Comparison of ENCODE assay signal across 40 cellular contexts in the genomic region with DNA sequence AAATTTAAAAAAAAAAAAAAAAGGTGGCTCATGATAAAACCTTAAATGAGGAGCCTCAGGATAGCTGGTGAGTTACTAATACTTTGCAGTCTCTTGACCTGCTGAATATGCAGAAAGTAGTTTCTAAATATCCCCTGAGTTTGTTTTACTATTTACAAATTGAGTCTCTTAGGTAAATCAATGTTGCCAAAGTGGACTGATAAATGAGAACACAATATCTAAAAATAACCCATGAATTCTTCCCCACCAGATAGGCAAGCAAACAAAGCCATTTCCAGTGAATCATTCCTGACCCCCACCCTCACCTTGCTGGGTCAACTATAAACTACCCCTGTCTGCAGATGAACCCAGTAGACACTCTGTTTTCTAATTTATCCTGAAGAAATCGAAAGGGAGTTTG.
"Had no signal": no experiment of that assay in that cellular context is flagged by ENCODE, and none has a peak within 500 bp of the region (broad histone marks: within the 10 kb centered on the region; RNA-seq: fewer than 3 reads in every experiment).

No MANE protein-coding gene starts in this region.

- H3K27ac ChIP-seq: adrenal gland, ascending aorta, body of pancreas, brain microvascular endothelial cell, breast epithelium, cardiac muscle cell had no signal

- H3K27me3 Mint-ChIP-seq: activated naive CD4-positive, alpha-beta T cell treated with anti-CD3 and anti-CD28 coated beads, Interleukin-2, amount 10 ng/mL, durations not matched to agents 7 days and 5 days; activated naive CD4-positive, alpha-beta T cell treated with anti-CD3 and anti-CD28 coated beads, Interleukin-2, amount 50 U/mL, for 24 hours; activated naive CD8-positive, alpha-beta T cell; activated naive CD8-positive, alpha-beta T cell treated with anti-CD3 and anti-CD28 coated beads for 36 hours; activated naive CD8-positive, alpha-beta T cell treated with anti-CD3 and anti-CD28 coated beads, Interleukin-2, amount 10 ng/mL, durations not matched to agents 7 days and 5 days; activated T-cell treated with anti-CD3 and anti-CD28 coated beads, Interleukin-2, amount 50 U/mL, for 24 hours; activated T-helper 17 cell treated with anti-CD3 and anti-CD28 coated beads, Interleukin-2, amount 50 U/mL, for 72 hours; central memory CD8-positive, alpha-beta T cell had no signal

- H3K36me3 Mint-ChIP-seq: activated naive CD4-positive, alpha-beta T cell treated with anti-CD3 and anti-CD28 coated beads, Interleukin-2, amount 10 ng/mL, durations not matched to agents 7 days and 5 days; activated naive CD4-positive, alpha-beta T cell treated with anti-CD3 and anti-CD28 coated beads, Interleukin-2, amount 50 U/mL, for 24 hours; activated naive CD8-positive, alpha-beta T cell; activated naive CD8-positive, alpha-beta T cell treated with anti-CD3 and anti-CD28 coated beads for 36 hours; activated naive CD8-positive, alpha-beta T cell treated with anti-CD3 and anti-CD28 coated beads, Interleukin-2, amount 10 ng/mL, durations not matched to agents 7 days and 5 days had no signal

- ATAC-seq: activated naive CD4-positive, alpha-beta T cell treated with anti-CD3 and anti-CD28 coated beads, Interleukin-2, amount 50 U/mL, for 72 hours; activated naive CD8-positive, alpha-beta T cell treated with anti-CD3 and anti-CD28 coated beads, Interleukin-2, amount 50 U/mL, for 24 hours; activated T-cell treated with anti-CD3 and anti-CD28 coated beads, Interleukin-2, amount 50 U/mL, for 4 hours; activated T-cell treated with anti-CD3 and anti-CD28 coated beads, Interleukin-2, amount 50 U/mL, for 72 hours; activated T-helper 17 cell treated with anti-CD3 and anti-CD28 coated beads, Interleukin-2, amount 50 U/mL, for 72 hours; body of pancreas had no signal

- H3K4me1 ChIP-seq: adrenal gland, ascending aorta, body of pancreas, breast epithelium had no signal

- DNase-seq: activated effector memory CD4-positive, alpha-beta T cell treated with anti-CD3 and anti-CD28 coated beads, Interleukin-2, amount 50 U/mL, for 16 hours; activated effector memory CD4-positive, alpha-beta T cell treated with Interleukin-2 at 50 U/mL for 16 hours; activated gamma-delta T cell; activated gamma-delta T cell treated with Interleukin-2 at 50 U/mL for 16 hours; activated naive CD4-positive, alpha-beta T cell; activated naive CD4-positive, alpha-beta T cell treated with anti-CD3 and anti-CD28 coated beads for 36 hours; activated naive CD4-positive, alpha-beta T cell treated with anti-CD3 and anti-CD28 coated beads, Interleukin-2, amount 10 ng/mL, durations not matched to agents 7 days and 5 days; activated naive CD4-positive, alpha-beta T cell treated with anti-CD3 and anti-CD28 coated beads, Interleukin-2, amount 50 U/mL, for 16 hours; activated naive CD4-positive, alpha-beta T cell treated with Interleukin-2 at 50 U/mL for 16 hours; activated naive CD8-positive, alpha-beta T cell treated with anti-CD3 and anti-CD28 coated beads for 36 hours; activated naive CD8-positive, alpha-beta T cell treated with anti-CD3 and anti-CD28 coated beads, Interleukin-2, amount 10 ng/mL, durations not matched to agents 7 days and 5 days; activated naive CD8-positive, alpha-beta T cell treated with anti-CD3 and anti-CD28 coated beads, Interleukin-2, amount 50 U/mL, for 24 hours; activated T-cell treated with anti-CD3 and anti-CD28 coated beads, Interleukin-2, amount 50 U/mL, for 1 hour; activated T-cell treated with anti-CD3 and anti-CD28 coated beads, Interleukin-2, amount 50 U/mL, for 24 hours; activated T-cell treated with anti-CD3 and anti-CD28 coated beads, Interleukin-2, amount 50 U/mL, for 4 hours; activated T-cell treated with anti-CD3 and anti-CD28 coated beads, Interleukin-2, amount 50 U/mL, for 48 hours; activated T-cell treated with anti-CD3 and anti-CD28 coated beads, Interleukin-2, amount 50 U/mL, for 72 hours; adrenal gland; amniotic stem cell; amygdala; anterior cingulate cortex; aorta; brain microvascular endothelial cell; caudate nucleus; central memory CD4-positive, alpha-beta T cell; cerebellar nuclear complex had no signal

- H3K9me3 Mint-ChIP-seq: activated T-helper 2 cell treated with anti-CD3 and anti-CD28 coated beads, Interferon-gamma antibody, Interleukin-2, Interleukin-4, amounts not matched to agents 10 μg/mL and 5 μg/mL and 100 μg/mL, durations not matched to agents 14 hours and 24 hours and 36 hours had no signal

- H3K4me1 Mint-ChIP-seq: activated naive CD4-positive, alpha-beta T cell treated with anti-CD3 and anti-CD28 coated beads, Interleukin-2, amount 10 ng/mL, durations not matched to agents 7 days and 5 days; activated naive CD4-positive, alpha-beta T cell treated with anti-CD3 and anti-CD28 coated beads, Interleukin-2, amount 50 U/mL, for 24 hours; activated naive CD8-positive, alpha-beta T cell treated with anti-CD3 and anti-CD28 coated beads for 36 hours; activated naive CD8-positive, alpha-beta T cell treated with anti-CD3 and anti-CD28 coated beads, Interleukin-2, amount 10 ng/mL, durations not matched to agents 7 days and 5 days; activated naive CD8-positive, alpha-beta T cell treated with anti-CD3 and anti-CD28 coated beads, Interleukin-2, amount 50 U/mL, for 24 hours; activated T-helper 17 cell treated with anti-CD3 and anti-CD28 coated beads, Interleukin-2, amount 50 U/mL, for 72 hours had no signal

- H3K27me3 ChIP-seq: adrenal gland, ascending aorta, body of pancreas, brain microvascular endothelial cell, breast epithelium, cardiac muscle cell had no signal

- H3K27ac Mint-ChIP-seq: activated naive CD4-positive, alpha-beta T cell treated with anti-CD3 and anti-CD28 coated beads for 36 hours; activated naive CD4-positive, alpha-beta T cell treated with anti-CD3 and anti-CD28 coated beads, Interleukin-2, amount 10 ng/mL, durations not matched to agents 7 days and 5 days; activated naive CD4-positive, alpha-beta T cell treated with anti-CD3 and anti-CD28 coated beads, Interleukin-2, amount 50 U/mL, for 24 hours; activated naive CD4-positive, alpha-beta T cell treated with anti-CD3 and anti-CD28 coated beads, Interleukin-2, amount 50 U/mL, for 72 hours; activated naive CD8-positive, alpha-beta T cell; activated naive CD8-positive, alpha-beta T cell treated with anti-CD3 and anti-CD28 coated beads for 36 hours; activated naive CD8-positive, alpha-beta T cell treated with anti-CD3 and anti-CD28 coated beads, Interleukin-2, amount 10 ng/mL, durations not matched to agents 7 days and 5 days; activated naive CD8-positive, alpha-beta T cell treated with anti-CD3 and anti-CD28 coated beads, Interleukin-2, amount 50 U/mL, for 24 hours; activated T-cell treated with anti-CD3 and anti-CD28 coated beads, Interleukin-2, amount 50 U/mL, for 24 hours; activated T-cell treated with anti-CD3 and anti-CD28 coated beads, Interleukin-2, amount 50 U/mL, for 72 hours; activated T-helper 1 cell treated with anti-CD3 and anti-CD28 coated beads, Interleukin-12 subunit alpha, Interleukin-12 subunit beta, Interleukin-2, Interleukin-4 antibody, amounts not matched to agents 30 ng/mL and 10 ng/mL and 1 ng/mL, durations not matched to agents 14 hours and 24 hours and 36 hours; activated T-helper 17 cell treated with anti-CD3 and anti-CD28 coated beads, Interleukin-2, amount 50 U/mL, for 72 hours; activated T-helper 2 cell treated with anti-CD3 and anti-CD28 coated beads, Interferon-gamma antibody, Interleukin-2, Interleukin-4, amounts not matched to agents 10 μg/mL and 5 μg/mL and 100 μg/mL, durations not matched to agents 14 hours and 24 hours and 36 hours; brain had no signal

- H3K4me3 ChIP-seq: adrenal gland, ascending aorta, body of pancreas, breast epithelium, cardiac muscle cell had no signal

- H3K36me3 ChIP-seq: adrenal gland, ascending aorta, brain microvascular endothelial cell, breast epithelium, cardiac muscle cell had no signal

- FAIRE-seq: astrocyte, bronchial epithelial cell had no signal

- H3K4me3 Mint-ChIP-seq: activated naive CD4-positive, alpha-beta T cell treated with anti-CD3 and anti-CD28 coated beads for 36 hours; activated naive CD4-positive, alpha-beta T cell treated with anti-CD3 and anti-CD28 coated beads, Interleukin-2, amount 10 ng/mL, durations not matched to agents 7 days and 5 days; activated naive CD4-positive, alpha-beta T cell treated with anti-CD3 and anti-CD28 coated beads, Interleukin-2, amount 50 U/mL, for 24 hours; activated naive CD8-positive, alpha-beta T cell; activated naive CD8-positive, alpha-beta T cell treated with anti-CD3 and anti-CD28 coated beads for 36 hours; activated naive CD8-positive, alpha-beta T cell treated with anti-CD3 and anti-CD28 coated beads, Interleukin-2, amount 10 ng/mL, durations not matched to agents 7 days and 5 days; activated naive CD8-positive, alpha-beta T cell treated with anti-CD3 and anti-CD28 coated beads, Interleukin-2, amount 50 U/mL, for 24 hours; activated T-cell treated with anti-CD3 and anti-CD28 coated beads, Interleukin-2, amount 50 U/mL, for 24 hours; activated T-cell treated with anti-CD3 and anti-CD28 coated beads, Interleukin-2, amount 50 U/mL, for 4 hours; activated T-cell treated with anti-CD3 and anti-CD28 coated beads, Interleukin-2, amount 50 U/mL, for 72 hours; activated T-helper 1 cell treated with anti-CD3 and anti-CD28 coated beads, Interleukin-12 subunit alpha, Interleukin-12 subunit beta, Interleukin-2, Interleukin-4 antibody, amounts not matched to agents 30 ng/mL and 10 ng/mL and 1 ng/mL, durations not matched to agents 14 hours and 24 hours and 36 hours; activated T-helper 17 cell treated with anti-CD3 and anti-CD28 coated beads, Interleukin-2, amount 50 U/mL, for 72 hours; brain; central memory CD8-positive, alpha-beta T cell had no signal
